In the genomic region with DNA sequence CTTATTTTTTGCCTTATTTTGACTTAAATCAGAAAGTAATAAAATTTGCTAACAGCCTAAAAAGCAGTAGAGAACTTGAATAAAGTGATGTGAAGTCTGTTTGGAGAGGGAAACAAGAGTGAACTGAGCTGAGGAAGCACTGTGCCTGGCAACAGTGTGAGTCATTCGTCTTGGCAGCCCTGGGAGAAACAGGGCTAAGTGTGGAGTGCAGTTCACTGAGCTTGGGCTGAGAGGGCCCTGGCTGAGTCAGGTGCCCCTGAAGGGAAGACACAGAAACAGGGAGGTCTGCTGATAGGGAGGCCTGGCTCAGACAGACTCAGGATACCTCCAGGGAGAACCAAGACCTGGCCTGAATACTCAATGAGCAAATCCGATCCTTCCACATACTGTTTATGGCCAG, we compare ENCODE assay signal across 27 cellular contexts.
DNase-seq lines count a peak whose midpoint lies in the region; ATAC-seq and FAIRE-seq lines count a peak whose summit lies in the region.
"Had no signal": no experiment of that assay in that cellular context is flagged by ENCODE, and none has a peak within 500 bp of the region (broad histone marks: within the 10 kb centered on the region; RNA-seq: fewer than 3 reads in every experiment).

No MANE protein-coding gene starts in this region.

- H3K36me3 ChIP-seq in NT2/D1 (ENCODE audit: insufficient read depth, insufficient read length, low read length), result no peaks in the 10 kb centered on the region
- H3K36me3 ChIP-seq: right atrium auricular region had no signal

- no peak overlapping the region for H3K9ac ChIP-seq in NT2/D1 (ENCODE audit: insufficient read length, low read depth)
- H3K9ac ChIP-seq: parathyroid adenoma had no signal

- H3K27me3 ChIP-seq in NT2/D1 (ENCODE audit: insufficient read depth, insufficient read length), result no peaks in the 10 kb centered on the region
- H3K27me3 ChIP-seq: foreskin keratinocyte, right atrium auricular region had no signal

- H3K9me3 ChIP-seq in NT2/D1 (ENCODE audit: insufficient read depth, low read length), result peaks cover 11% of the 10 kb centered on the region; the same call in 1 of the 2 replicates
- H3K9me3 ChIP-seq: right atrium auricular region had no signal

- peaks cover 2% of the 10 kb centered on the region for H3K4me1 ChIP-seq in NT2/D1 (ENCODE audit: insufficient read depth, insufficient read length)
- H3K4me1 ChIP-seq: foreskin keratinocyte, parathyroid adenoma, right atrium auricular region had no signal

- no peak for ATAC-seq in GM19467 (IDR thresholded peaks at IDR 0.05; ENCODE audit: unreplicated experiment)
- ATAC-seq: activated CD4-positive, CD25-positive, alpha-beta regulatory T cell treated with anti-CD3 and anti-CD28 coated beads, Interleukin-2, amount 50 U/mL, for 24 hours; foreskin keratinocyte; stimulated activated effector memory CD8-positive, alpha-beta T cell treated with anti-CD3 and anti-CD28 coated beads, Interleukin-12 subunit alpha, Interleukin-12 subunit beta, amount 100 ng/mL, for 72 hours had no signal

- FAIRE-seq in HTR-8/SVneo (lab: Jason Lieb, UNC), result no peak
- FAIRE-seq: H1 had no signal

- DNase-seq in ELF-1 (ENCODE audit: low read depth, low spot score), result peak; percentile 32
- DNase-seq in NT2/D1 (ENCODE audit: low read depth, low spot score), result peak; percentile 9
- DNase-seq in foreskin melanocyte, result peak; percentile 45
- peak; percentile 21 for DNase-seq in occipital lobe (lab: John Stamatoyannopoulos, UW)
- no peak for DNase-seq in T-helper 2 cell
- no peak for DNase-seq in inferior parietal cortex (ENCODE audit: extremely low spot score)
- DNase-seq in HTR-8/SVneo (ENCODE audit: insufficient read length, low spot score), result no peak
- DNase-seq: activated CD4-positive, alpha-beta memory T cell treated with anti-CD3 and anti-CD28 coated beads for 36 hours; activated CD8-positive, alpha-beta memory T cell treated with anti-CD3 and anti-CD28 coated beads, Interleukin-2, amount 50 U/mL, for 4 hours; activated naive CD4-positive, alpha-beta T cell treated with anti-CD3 and anti-CD28 coated beads, Interleukin-2, amount 50 U/mL, for 16 hours; DND-41; effector memory CD4-positive, alpha-beta T cell; foreskin keratinocyte; immature natural killer cell; IMR-90; NCI-H2029; RPMI8226; stimulated activated CD4-positive, alpha-beta T cell treated with anti-CD3 and anti-CD28 coated beads, Interleukin-4, amount 100 ng/mL, for 1 hour; trophoblast cell had no signal

- no peak overlapping the region for H3K4me3 ChIP-seq in NT2/D1 (ENCODE audit: insufficient read length, low read depth)
- H3K4me3 ChIP-seq: coronary artery, right atrium auricular region, SK-N-MC had no signal

Comparison
In these comparisons a context has a peak if more than half of its experiments do, and no peak if none do; other contexts are left out.
1. DNase-seq: peak in ELF-1 (single experiment), NT2/D1 (single experiment), foreskin melanocyte (single experiment) and occipital lobe (single experiment); none in T-helper 2 cell (0 of 5), inferior parietal cortex (single experiment) and HTR-8/SVneo (single experiment).